ENCODE assay signal across 8 cellular contexts in the genomic region with DNA sequence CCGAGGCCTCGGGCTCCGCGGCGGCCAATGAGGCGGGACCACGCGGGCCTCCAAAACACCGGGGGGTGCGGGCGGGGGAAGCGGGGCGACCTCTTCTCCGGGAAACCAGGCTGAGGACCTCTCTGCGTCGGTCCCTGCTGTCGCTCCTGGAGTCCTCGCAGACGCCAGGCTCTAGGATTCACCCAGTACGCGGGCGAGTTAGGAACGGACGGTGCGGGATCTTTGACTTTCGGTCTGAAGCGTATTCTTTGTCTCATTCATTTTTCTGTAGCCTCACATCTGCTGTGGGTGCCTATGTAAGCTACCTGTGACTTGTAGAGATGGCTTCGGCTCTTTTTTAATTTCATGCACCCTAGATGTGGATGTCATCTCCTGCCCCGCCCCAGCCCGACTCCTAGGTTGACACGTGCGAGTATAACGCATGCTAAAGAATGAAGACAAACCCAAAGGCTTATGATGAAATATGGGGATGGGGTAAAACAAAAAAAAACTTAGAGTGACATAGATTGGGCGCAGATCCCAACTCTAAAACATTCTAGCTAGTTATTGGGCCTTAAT. TPM values are rescaled to one million over a fixed set of nuclear protein-coding genes. Genes with fewer than 3 reads are reported as not detected.
DNase-seq lines count a peak whose midpoint lies in the region; ATAC-seq, FAIRE-seq and TF ChIP-seq lines count a peak whose summit lies in the region.

No MANE protein-coding gene starts in this region.

- no peaks in the 10 kb centered on the region for H3K9me3 ChIP-seq in Peyer's patch

- H3K27ac ChIP-seq in Peyer's patch = peak overlapping the region; percentile 37 to 93 (median 62)

- peak overlapping the region; percentile 77 to 95 (median 90) for H3K4me3 ChIP-seq in Peyer's patch

- TF ChIP-seq POLR2A in Peyer's patch (IDR thresholded peaks at IDR 0.05) = no peak

- peak; percentile 39 for FAIRE-seq in GM18507 (lab: Jason Lieb, UNC)

- H3K4me1 ChIP-seq in Peyer's patch = peaks cover 0 to 5% (median 0%) of the 10 kb centered on the region in 4 donors

- H3K27ac Mint-ChIP-seq in central memory CD8-positive, alpha-beta T cell (ENCODE audit: low read depth) = peak overlapping the region; percentile 68
- peak overlapping the region; percentile 74 to 92 for H3K27ac Mint-ChIP-seq in natural killer cell

- ATAC-seq in HG02571 (IDR thresholded peaks at IDR 0.05; ENCODE audit: unreplicated experiment) (peak; percentile 7), natural killer cell (peak; percentile 5 to 17 (median 7))
- peak; percentile 39 for ATAC-seq in central memory CD8-positive, alpha-beta T cell (replicated peaks; ENCODE audit: extremely low read depth, poor library complexity, severe bottlenecking)

- no peaks in the 10 kb centered on the region for H3K27me3 ChIP-seq in Peyer's patch

- TF ChIP-seq CTCF in Peyer's patch (IDR thresholded peaks at IDR 0.05) (no peak), natural killer cell (IDR thresholded peaks at IDR 0.05) (no peak)

- intact Hi-C loops in natural killer cell (cut with micrococcal nuclease) = loop anchor here (2.0 to 10.0 kb wide), 5 partner anchors 113 to 777 kb away; partner anchors contain the start of genes B3GALNT2, EDARADD, GPR137B and LYST

- H3K27me3 Mint-ChIP-seq in central memory CD8-positive, alpha-beta T cell = no peaks in the 10 kb centered on the region
- H3K27me3 Mint-ChIP-seq in natural killer cell (ENCODE audit: low read depth in 2 of 2) = peaks cover 20 to 25% of the 10 kb centered on the region in 2 donors

- DNase-seq in GM18507 (ENCODE audit: extremely low spot score, insufficient read length, low read depth) = no peak
- peak in 2 of 3 donors; percentile 50 to 65 for DNase-seq in Peyer's patch
- DNase-seq in central memory CD8-positive, alpha-beta T cell (ENCODE audit: low spot score in 2 of 2) = no peak
- no peak for DNase-seq in natural killer cell
- DNase-seq in NCI-H187 treated with DMSO at 0.1 percent for 48 hours (lab: John Stamatoyannopoulos, UW) = no peak
- DNase-seq in SK-N-DZ (ENCODE audit: low spot score) = no peak
- no peak for DNase-seq in iPS-NIHi11 (ENCODE audit: low spot score)

- peaks cover 35% of the 10 kb centered on the region for H3K4me1 Mint-ChIP-seq in central memory CD8-positive, alpha-beta T cell
- peaks cover 11 to 23% of the 10 kb centered on the region in 2 donors for H3K4me1 Mint-ChIP-seq in natural killer cell

- no peaks in the 10 kb centered on the region for H3K36me3 ChIP-seq in Peyer's patch

- peaks cover 4% of the 10 kb centered on the region for H3K36me3 Mint-ChIP-seq in central memory CD8-positive, alpha-beta T cell (ENCODE audit: insufficient read depth)
- H3K36me3 Mint-ChIP-seq in natural killer cell = no peaks in the 10 kb centered on the region

- H3K4me3 Mint-ChIP-seq in central memory CD8-positive, alpha-beta T cell = peak overlapping the region; percentile 90
- peak overlapping the region; percentile 57 for H3K4me3 Mint-ChIP-seq in natural killer cell

- no peaks in the 10 kb centered on the region for H3K9me3 Mint-ChIP-seq in central memory CD8-positive, alpha-beta T cell
- no peaks in the 10 kb centered on the region for H3K9me3 Mint-ChIP-seq in natural killer cell

RNA-seq across cellular contexts. Expression of gene ERO1B, which starts 0.5 kb away (rescaled TPM):
- total RNA-seq in Peyer's patch (10 to 100 TPM in 1 of 4 donors, 1 to 10 TPM in 3; 5.2 to 44.6 (median 7.9) TPM), natural killer cell (10 to 100 TPM; 14.7 to 17.8 (median 16.5) TPM)
- 1.7 and 3.6 TPM in 2 replicates for polyA plus RNA-seq in SK-N-DZ (2014; cell fraction: cytosol; rRNA removed)
- polyA plus RNA-seq in SK-N-DZ (2014; cell fraction: nucleus; rRNA removed) = 2.4 and 2.8 TPM in 2 replicates

Comparison
In these comparisons a context has a peak if more than half of its experiments do, and no peak if none do; other contexts are left out.
1. DNase-seq: peak in Peyer's patch (2 of 3); none in GM18507 (single experiment), central memory CD8-positive, alpha-beta T cell (0 of 2), natural killer cell (single experiment), NCI-H187 treated with DMSO at 0.1 percent for 48 hours (single experiment), SK-N-DZ (single experiment) and iPS-NIHi11 (single experiment).
2. Peak in every context shown above with its lines, with median percentiles within 50 percentile points of each other: ATAC-seq.